In genomic region chr5:96933764-96934163, GRCh38 we compare ENCODE assay signal across 8 cellular contexts. TPM values are rescaled to one million over a fixed set of nuclear protein-coding genes. Genes with fewer than 3 reads are reported as not detected.
DNase-seq lines count a peak whose midpoint lies in the region; ATAC-seq, FAIRE-seq and TF ChIP-seq lines count a peak whose summit lies in the region.

No MANE protein-coding gene starts in this region.

- H3K27ac ChIP-seq in kidney (ENCODE audit: low read depth in 2 of 2, low read length in 2 of 2): peak overlapping the region; percentile 97 to 99
- H3K27ac ChIP-seq in thyroid gland: peak overlapping the region; percentile 91 to 96 (median 95)

- H3K9me3 ChIP-seq in kidney (ENCODE audit: control insufficient read depth in 1 of 2, low read length in 2 of 2) (no peaks in the 10 kb centered on the region), thyroid gland (no peaks in the 10 kb centered on the region)

- no peaks in the 10 kb centered on the region for H3K27me3 ChIP-seq in thyroid gland

- peak overlapping the region; percentile 18 to 93 for H3K9ac ChIP-seq in kidney (ENCODE audit: low read length in 2 of 2)

- TF ChIP-seq CTCF in kidney (IDR thresholded peaks at IDR 0.05; ENCODE audit: borderline replicate concordance, extremely low read depth, insufficient read depth) (no peak), thyroid gland (IDR thresholded peaks at IDR 0.05) (no peak)

- H3K36me3 Mint-ChIP-seq in activated CD8-positive, alpha-beta memory T cell treated with anti-CD3 and anti-CD28 coated beads, Interleukin-2, amount 10 ng/mL, durations not matched to agents 7 days and 5 days: peaks cover 24% of the 10 kb centered on the region
- H3K36me3 Mint-ChIP-seq in activated CD4-positive, alpha-beta memory T cell treated with anti-CD3 and anti-CD28 coated beads for 36 hours: peaks cover 11% of the 10 kb centered on the region

- peaks cover 39% of the 10 kb centered on the region for H3K4me1 Mint-ChIP-seq in activated CD8-positive, alpha-beta memory T cell treated with anti-CD3 and anti-CD28 coated beads, Interleukin-2, amount 10 ng/mL, durations not matched to agents 7 days and 5 days
- peaks cover 57% of the 10 kb centered on the region for H3K4me1 Mint-ChIP-seq in activated CD4-positive, alpha-beta memory T cell treated with anti-CD3 and anti-CD28 coated beads for 36 hours (ENCODE audit: low read depth)

- no peak for ATAC-seq in activated CD8-positive, alpha-beta memory T cell treated with anti-CD3 and anti-CD28 coated beads, Interleukin-2, amount 10 ng/mL, durations not matched to agents 7 days and 5 days
- no peak for ATAC-seq in GM18909 (IDR thresholded peaks at IDR 0.05; ENCODE audit: poor library complexity, unreplicated experiment)

- no peaks in the 10 kb centered on the region for H3K9me3 Mint-ChIP-seq in activated CD8-positive, alpha-beta memory T cell treated with anti-CD3 and anti-CD28 coated beads, Interleukin-2, amount 10 ng/mL, durations not matched to agents 7 days and 5 days (ENCODE audit: low read depth)
- no peaks in the 10 kb centered on the region for H3K9me3 Mint-ChIP-seq in activated CD4-positive, alpha-beta memory T cell treated with anti-CD3 and anti-CD28 coated beads for 36 hours

- FAIRE-seq in kidney (lab: Jason Lieb, UNC): no peak

- H3K4me1 ChIP-seq in kidney (ENCODE audit: control insufficient read depth in 1 of 2, insufficient read depth in 1 of 2, low read depth in 1 of 2, low read length in 2 of 2) (peaks cover 16% of the 10 kb centered on the region in 2 donors), thyroid gland (peaks cover 11 to 15% of the 10 kb centered on the region in 2 donors)

- no peaks in the 10 kb centered on the region for H3K27me3 Mint-ChIP-seq in activated CD8-positive, alpha-beta memory T cell treated with anti-CD3 and anti-CD28 coated beads, Interleukin-2, amount 10 ng/mL, durations not matched to agents 7 days and 5 days
- H3K27me3 Mint-ChIP-seq in activated CD4-positive, alpha-beta memory T cell treated with anti-CD3 and anti-CD28 coated beads for 36 hours: no peaks in the 10 kb centered on the region

- H3K27ac Mint-ChIP-seq in activated CD8-positive, alpha-beta memory T cell treated with anti-CD3 and anti-CD28 coated beads, Interleukin-2, amount 10 ng/mL, durations not matched to agents 7 days and 5 days: peak overlapping the region; percentile 100
- peak overlapping the region; percentile 98 for H3K27ac Mint-ChIP-seq in activated CD4-positive, alpha-beta memory T cell treated with anti-CD3 and anti-CD28 coated beads for 36 hours

- H3K4me3 Mint-ChIP-seq in activated CD8-positive, alpha-beta memory T cell treated with anti-CD3 and anti-CD28 coated beads, Interleukin-2, amount 10 ng/mL, durations not matched to agents 7 days and 5 days: peak overlapping the region; percentile 86
- H3K4me3 Mint-ChIP-seq in activated CD4-positive, alpha-beta memory T cell treated with anti-CD3 and anti-CD28 coated beads for 36 hours: peak overlapping the region; percentile 90

- POLR2A ChIA-PET in activated CD4-positive, alpha-beta memory T cell treated with anti-CD3 and anti-CD28 coated beads for 36 hours (lab: Charles Lee): interaction anchor here (0.7 to 1.6 kb wide), 8 partner anchors 10 to 125 kb away, joined by 3 to 6 read pairs (median 4); partner anchors contain the start of genes ERAP1 and ERAP2

- TF ChIP-seq POLR2A in thyroid gland (IDR thresholded peaks at IDR 0.05): no peak

- H3K4me3 ChIP-seq in kidney (ENCODE audit: low read length in 2 of 2) (peak overlapping the region; percentile 75 to 90), thyroid gland (replicated peaks in 1 of 3) (peak overlapping the region in 1 of 3 donors; percentile 99)

- CTCF ChIA-PET in activated CD8-positive, alpha-beta memory T cell treated with anti-CD3 and anti-CD28 coated beads, Interleukin-2, amount 10 ng/mL, durations not matched to agents 7 days and 5 days (lab: Charles Lee): interaction anchor here (0.9 to 1.5 kb wide), 7 partner anchors 25 to 209 kb away, joined by 3 to 11 read pairs (median 4); partner anchors contain the start of genes ERAP2 and LIX1
- CTCF ChIA-PET in activated CD4-positive, alpha-beta memory T cell treated with anti-CD3 and anti-CD28 coated beads for 36 hours (lab: Charles Lee): interaction anchor here (0.8 to 1.8 kb wide), 3 partner anchors 37 to 227 kb away, joined by 3 to 8 read pairs (median 5); no protein-coding TSS in a partner anchor

- intact Hi-C loops in activated CD4-positive, alpha-beta memory T cell treated with anti-CD3 and anti-CD28 coated beads for 36 hours (cut with micrococcal nuclease): loop anchor here (1.0 to 2.0 kb wide), 3 partner anchors 9 to 229 kb away; no protein-coding TSS in a partner anchor
- intact Hi-C loops in kidney (cut with DNase I) (no loop called here), thyroid gland (cut with DNase I) (no loop called here)

- DNase-seq in activated CD8-positive, alpha-beta memory T cell treated with anti-CD3 and anti-CD28 coated beads, Interleukin-2, amount 10 ng/mL, durations not matched to agents 7 days and 5 days: no peak
- DNase-seq in activated CD8-positive, alpha-beta memory T cell treated with anti-CD3 and anti-CD28 coated beads, Interleukin-2, amount 50 U/mL, for 48 hours: no peak
- no peak for DNase-seq in activated CD4-positive, alpha-beta memory T cell treated with anti-CD3 and anti-CD28 coated beads for 36 hours
- DNase-seq in kidney (no peak), thyroid gland (no peak), CD1c-positive myeloid dendritic cell (ENCODE audit: extremely low spot score) (no peak), mesenteric fat pad (ENCODE audit: low spot score) (no peak)

- H3K36me3 ChIP-seq in kidney (ENCODE audit: control insufficient read depth in 1 of 2, insufficient read depth in 2 of 2, low read length in 2 of 2) (no peaks in the 10 kb centered on the region), thyroid gland (no peaks in the 10 kb centered on the region)

- WGBS in thyroid gland, 2 donors: 72% methylated on average over 4 of the region's 4 CpGs

RNA-seq across cellular contexts. Expression of gene LNPEP, which starts 2.1 kb away (rescaled TPM):
- 10 to 100 TPM; 67.4 to 80.4 TPM for total RNA-seq in activated CD8-positive, alpha-beta memory T cell treated with anti-CD3 and anti-CD28 coated beads, Interleukin-2, amount 10 ng/mL, durations not matched to agents 7 days and 5 days
- 10 to 100 TPM; 44.7 to 45.8 TPM for total RNA-seq in activated CD4-positive, alpha-beta memory T cell treated with anti-CD3 and anti-CD28 coated beads for 36 hours
- total RNA-seq in kidney (74.3 TPM), thyroid gland (10 to 100 TPM; 35.0 to 59.9 (median 45.2) TPM), mesenteric fat pad (132 TPM)
- 6.5 TPM for polyA plus RNA-seq in kidney (ENCODE audit: insufficient read depth, low read depth, low replicate concordance)

RNA-seq across cellular contexts. Expression of gene ERAP2, which starts 57.5 kb away (rescaled TPM):
- total RNA-seq in activated CD8-positive, alpha-beta memory T cell treated with anti-CD3 and anti-CD28 coated beads, Interleukin-2, amount 10 ng/mL, durations not matched to agents 7 days and 5 days: 100 to 1,000 TPM in 1 of 2 experiments, 10 to 100 TPM in 1; 89.3 to 105 TPM
- 10 to 100 TPM; 44.8 to 48.9 TPM for total RNA-seq in activated CD4-positive, alpha-beta memory T cell treated with anti-CD3 and anti-CD28 coated beads for 36 hours
- total RNA-seq in kidney (8.2 TPM), thyroid gland (10 to 100 TPM in 3 of 4 donors, 1 to 10 TPM in 1; 9.2 to 19.2 (median 14.0) TPM), mesenteric fat pad (10.7 TPM)
- 13.8 TPM for polyA plus RNA-seq in kidney (ENCODE audit: insufficient read depth, low read depth, low replicate concordance)
